Comparison of ENCODE assay signal across 19 cellular contexts in genomic region chr10:8121199-8121890, GRCh38.
"Had no signal": no experiment of that assay in that cellular context is flagged by ENCODE, and none has a peak within 500 bp of the region (broad histone marks: within the 10 kb centered on the region; RNA-seq: fewer than 3 reads in every experiment).

No MANE protein-coding gene starts in this region.

- H3K27ac ChIP-seq: body of pancreas, colonic mucosa, hepatocyte, left ventricle myocardium inferior, transverse colon had no signal

- H3K4me3 ChIP-seq: body of pancreas, colonic mucosa, hepatocyte, left ventricle myocardium inferior, transverse colon had no signal

- H3K9me3 Mint-ChIP-seq: activated CD4-positive, alpha-beta T cell treated with anti-CD3 and anti-CD28 coated beads, Interleukin-2, amount 10 ng/mL, durations not matched to agents 7 days and 5 days; nephron; stimulated activated naive B cell treated with anti-CD40 and anti-IgM and Interleukin-4, amounts not matched to agents 10 μg/mL and 1 μg/mL and 100 μg/mL, for 72 hours had no signal

- H3K36me3 ChIP-seq: colonic mucosa, left ventricle myocardium inferior, transverse colon had no signal

- ATAC-seq: body of pancreas; esophagus mucosa; stimulated activated naive B cell treated with anti-CD40 and anti-IgM and Interleukin-4, amounts not matched to agents 10 μg/mL and 1 μg/mL and 100 μg/mL, for 72 hours had no signal

- H3K27ac Mint-ChIP-seq: activated CD4-positive, alpha-beta T cell treated with anti-CD3 and anti-CD28 coated beads, Interleukin-2, amount 10 ng/mL, durations not matched to agents 7 days and 5 days; activated naive CD4-positive, alpha-beta T cell treated with anti-CD3 and anti-CD28 coated beads, Interleukin-2, amount 50 U/mL, for 72 hours; nephron; stimulated activated naive B cell treated with anti-CD40 and anti-IgM and Interleukin-4, amounts not matched to agents 10 μg/mL and 1 μg/mL and 100 μg/mL, for 72 hours had no signal

- H3K4me3 Mint-ChIP-seq: activated CD4-positive, alpha-beta T cell treated with anti-CD3 and anti-CD28 coated beads, Interleukin-2, amount 10 ng/mL, durations not matched to agents 7 days and 5 days; nephron; stimulated activated naive B cell treated with anti-CD40 and anti-IgM and Interleukin-4, amounts not matched to agents 10 μg/mL and 1 μg/mL and 100 μg/mL, for 72 hours had no signal

- H3K4me1 ChIP-seq: body of pancreas, colonic mucosa, left ventricle myocardium inferior, transverse colon had no signal

- DNase-seq: activated CD4-positive, alpha-beta T cell treated with anti-CD3 and anti-CD28 coated beads, Interleukin-2, amount 10 ng/mL, durations not matched to agents 7 days and 5 days; activated CD4-positive, CD25-positive, alpha-beta regulatory T cell; activated effector memory CD4-positive, alpha-beta T cell treated with Interleukin-2 at 50 U/mL for 16 hours; amygdala; body of pancreas; central memory CD4-positive, alpha-beta T cell; colonic mucosa; kidney; left ventricle myocardium inferior; nucleus accumbens; posterior cingulate gyrus; retina; stimulated activated CD4-positive, alpha-beta T cell treated with anti-CD3 and anti-CD28 coated beads, Interleukin-2, amount 100 ng/mL, for 48 hours; stimulated activated naive B cell treated with anti-CD40 and anti-IgM and Interleukin-4, amounts not matched to agents 10 μg/mL and 1 μg/mL and 100 μg/mL, for 72 hours; transverse colon had no signal

- H3K36me3 Mint-ChIP-seq: stimulated activated naive B cell treated with anti-CD40 and anti-IgM and Interleukin-4, amounts not matched to agents 10 μg/mL and 1 μg/mL and 100 μg/mL, for 72 hours had no signal

- H3K9me3 ChIP-seq: body of pancreas, colonic mucosa, left ventricle myocardium inferior, transverse colon had no signal

- H3K27me3 Mint-ChIP-seq: activated CD4-positive, alpha-beta T cell treated with anti-CD3 and anti-CD28 coated beads, Interleukin-2, amount 10 ng/mL, durations not matched to agents 7 days and 5 days had no signal

- H3K4me1 Mint-ChIP-seq: nephron; stimulated activated naive B cell treated with anti-CD40 and anti-IgM and Interleukin-4, amounts not matched to agents 10 μg/mL and 1 μg/mL and 100 μg/mL, for 72 hours had no signal
